11 cellular contexts compared by ENCODE assay signal in the genomic region with DNA sequence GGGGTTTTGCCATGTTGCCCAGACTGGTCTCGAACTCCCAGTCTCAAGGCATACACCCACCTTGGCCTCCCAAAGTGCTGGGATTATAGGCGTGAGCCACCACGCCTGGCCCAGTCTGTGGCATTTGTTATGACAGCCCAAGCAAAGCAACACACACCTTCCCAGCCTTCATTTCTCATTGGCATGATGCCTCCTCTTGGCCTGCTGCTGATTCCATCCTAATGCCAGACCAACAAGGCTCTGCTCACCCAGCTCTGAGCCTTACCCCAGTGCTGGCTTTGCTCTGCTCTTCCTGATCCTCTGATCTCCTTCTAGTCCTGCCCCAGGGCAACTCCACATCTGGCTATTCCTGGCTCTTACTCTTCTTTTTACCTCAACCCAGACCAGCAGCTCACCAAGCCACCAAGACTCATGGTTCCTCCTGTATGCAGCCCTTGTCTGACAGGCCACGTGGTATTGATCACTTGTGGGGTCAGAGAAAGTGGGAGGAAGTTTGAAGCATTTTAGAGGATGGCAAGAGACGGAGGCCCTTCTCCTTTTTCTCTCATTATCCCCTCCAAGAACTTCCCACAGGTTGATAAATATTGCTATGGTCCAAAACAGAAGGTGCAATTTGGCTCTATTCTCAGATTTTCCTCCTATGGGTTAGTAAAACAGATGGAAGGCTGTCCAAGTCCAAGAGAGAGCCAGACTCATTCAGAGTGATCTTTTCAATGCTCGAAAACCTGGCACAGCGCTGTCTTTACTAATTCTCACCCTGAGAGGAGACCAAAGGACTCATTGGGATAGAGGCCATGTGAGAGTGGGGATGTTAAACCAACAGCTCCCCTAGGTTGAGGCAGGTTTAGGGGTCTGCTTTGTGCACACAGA. TPM values are rescaled to one million over a fixed set of nuclear protein-coding genes. Genes with fewer than 3 reads are reported as not detected.
DNase-seq lines count a peak whose midpoint lies in the region; ATAC-seq and TF ChIP-seq lines count a peak whose summit lies in the region.
"Had no signal": no experiment of that assay in that cellular context is flagged by ENCODE, and none has a peak within 500 bp of the region (broad histone marks: within the 10 kb centered on the region; RNA-seq: fewer than 3 reads in every experiment).

No MANE protein-coding gene starts in this region.

- intact Hi-C loops in mucosa of descending colon (cut with DNase I, micrococcal nuclease) (no loop called here), A673 (cut with micrococcal nuclease; ENCODE audit: unreplicated experiment) (no loop called here)

- H3K9me3 ChIP-seq in Peyer's patch (no peaks in the 10 kb centered on the region), mucosa of descending colon (no peaks in the 10 kb centered on the region), A673 (ENCODE audit: low read depth, low read length, poor library complexity, severe bottlenecking) (no peaks in the 10 kb centered on the region)
- H3K9me3 ChIP-seq: left lung had no signal

- H3K36me3 ChIP-seq in Peyer's patch (no peaks in the 10 kb centered on the region), mucosa of descending colon (ENCODE audit: low read depth) (no peaks in the 10 kb centered on the region), A673 (ENCODE audit: insufficient read depth, low read length, poor library complexity, severe bottlenecking) (no peaks in the 10 kb centered on the region)
- H3K36me3 ChIP-seq: left lung had no signal

- BruUV-seq in A673 (replicated peaks; lab: Mats Ljungman, UMichigan): no TSS peak

- DNase-seq in GM12865 (ENCODE audit: low read depth) (no peak), Peyer's patch (peak in 1 of 3 donors; percentile 61), mucosa of descending colon (no peak), A673 (ENCODE audit: low spot score) (no peak)
- DNase-seq: activated CD4-positive, CD25-positive, alpha-beta regulatory T cell treated with anti-CD3 and anti-CD28 coated beads, Interleukin-2, amount 50 U/mL, for 72 hours; left lung; Right ventricle myocardium superior had no signal

- peak overlapping the region; percentile 12 to 76 (median 48) for H3K27ac ChIP-seq in Peyer's patch
- H3K27ac ChIP-seq in A673 (ENCODE audit: low read depth, low read length, poor library complexity, severe bottlenecking): no peak overlapping the region

- no peak for TF ChIP-seq CTCF in GM12865 (IDR thresholded peaks at IDR 0.05; ENCODE audit: insufficient read depth, low read depth, low read length, missing control alignments)
- no peak for TF ChIP-seq CTCF in Peyer's patch (IDR thresholded peaks at IDR 0.05)
- TF ChIP-seq CTCF in mucosa of descending colon (IDR thresholded peaks at IDR 0.05): no peak
- TF ChIP-seq CTCF in A673 (conservative IDR thresholded peaks at IDR 0.05; ENCODE audit: low read depth, low read length): no peak

- no peaks in the 10 kb centered on the region for H3K27me3 ChIP-seq in Peyer's patch
- H3K27me3 ChIP-seq in A673 (replicated peaks; ENCODE audit: insufficient read depth, low read depth, low read length, poor library complexity): no peaks in the 10 kb centered on the region
- H3K27me3 ChIP-seq: left lung had no signal

- POLR2A ChIA-PET in A673 (lab: Charles Lee; ENCODE audit: low non-redundant PET): no interaction called here

- H3K4me1 ChIP-seq in Peyer's patch (peaks cover 0 to 7% (median 3%) of the 10 kb centered on the region in 4 donors), mucosa of descending colon (ENCODE audit: low read depth) (peaks cover 8% of the 10 kb centered on the region), A673 (ENCODE audit: insufficient read depth, low read length, poor library complexity, severe bottlenecking) (no peaks in the 10 kb centered on the region)

- CTCF ChIA-PET in A673 (lab: Charles Lee): no interaction called here

- H3K4me3 ChIP-seq in GM12865 (ENCODE audit: low read depth, low read length) (peak overlapping the region; percentile 13), Peyer's patch (peak overlapping the region in 2 of 4 donors; percentile 27 to 43), mucosa of descending colon (no peak overlapping the region), A673 (ENCODE audit: low read depth, low read length, poor library complexity, severe bottlenecking) (no peak overlapping the region)

- ATAC-seq in GM19455 (IDR thresholded peaks at IDR 0.05; ENCODE audit: unreplicated experiment): peak; percentile 44
- peak; percentile 39 for ATAC-seq in mucosa of descending colon
- no peak for ATAC-seq in HG03565 (IDR thresholded peaks at IDR 0.05; ENCODE audit: unreplicated experiment)
- no peak for ATAC-seq in GM18502 (IDR thresholded peaks at IDR 0.05; ENCODE audit: poor library complexity, unreplicated experiment)
- no peak for ATAC-seq in HG03460 (IDR thresholded peaks at IDR 0.05; ENCODE audit: unreplicated experiment)
- ATAC-seq: left lung had no signal

- TF ChIP-seq POLR2A in Peyer's patch (IDR thresholded peaks at IDR 0.05): no peak

RNA-seq across cellular contexts. Expression of a gene that starts 1.0 kb away (rescaled TPM):
- 1 to 10 TPM in 2 of 4 donors, under 1 TPM in 2; 0.18 to 5.0 (median 1.0) TPM for total RNA-seq in Peyer's patch
- 1 to 10 TPM in 2 of 3 donors, under 1 TPM in 1; 0.87 to 1.4 (median 1.3) TPM for total RNA-seq in mucosa of descending colon
- 0.24 TPM in 1 of 2 replicates, not detected in the other for total RNA-seq in A673 (2021)

Comparison
In these comparisons a context has a peak if more than half of its experiments do, and no peak if none do; other contexts are left out.
1. ATAC-seq: peak in GM19455 (single experiment) and mucosa of descending colon (single experiment); none in HG03565 (single experiment), GM18502 (single experiment) and HG03460 (single experiment).